Comparison of ENCODE assay signal across 21 cellular contexts in genomic region chr4:32184186-32184585, GRCh38.
"Had no signal": no experiment of that assay in that cellular context is flagged by ENCODE, and none has a peak within 500 bp of the region (broad histone marks: within the 10 kb centered on the region; RNA-seq: fewer than 3 reads in every experiment).

No MANE protein-coding gene starts in this region.

- H3K9me3 ChIP-seq: colonic mucosa, esophagus muscularis mucosa, gastroesophageal sphincter, heart left ventricle, lower lobe of right lung, mucosa of descending colon had no signal

- H3K4me3 ChIP-seq: colonic mucosa, esophagus muscularis mucosa, gastroesophageal sphincter, heart left ventricle, hepatocyte, left ventricle myocardium inferior, lower lobe of right lung, mucosa of descending colon had no signal

- H3K4me1 ChIP-seq: colonic mucosa, esophagus muscularis mucosa, gastroesophageal sphincter, heart left ventricle, left ventricle myocardium inferior, lower lobe of right lung had no signal

- H3K79me2 ChIP-seq: hepatocyte had no signal

- H3K27ac ChIP-seq: colonic mucosa, esophagus muscularis mucosa, foreskin keratinocyte, gastroesophageal sphincter, heart left ventricle, hepatocyte, left ventricle myocardium inferior, lower lobe of right lung had no signal

- DNase-seq: colonic mucosa; cortex of kidney; effector CD8-positive, alpha-beta T cell; effector memory CD8-positive, alpha-beta T cell; endodermal cell; foreskin keratinocyte; heart left ventricle; hypothalamus; immature natural killer cell; islet precursor cell; kidney; kidney glomerular epithelial cell; left colon; left ventricle myocardium inferior; lower lobe of right lung; mesenchymal stem cell; mucosa of descending colon; naive B cell had no signal

- H3K4me2 ChIP-seq: hepatocyte had no signal

- H3K36me3 ChIP-seq: colonic mucosa, esophagus muscularis mucosa, gastroesophageal sphincter, heart left ventricle, left ventricle myocardium inferior, lower lobe of right lung had no signal

- H3K27me3 ChIP-seq: colonic mucosa, esophagus muscularis mucosa, foreskin keratinocyte, gastroesophageal sphincter, heart left ventricle, hepatocyte had no signal

- H2AFZ ChIP-seq: hepatocyte had no signal
